In the genomic region with DNA sequence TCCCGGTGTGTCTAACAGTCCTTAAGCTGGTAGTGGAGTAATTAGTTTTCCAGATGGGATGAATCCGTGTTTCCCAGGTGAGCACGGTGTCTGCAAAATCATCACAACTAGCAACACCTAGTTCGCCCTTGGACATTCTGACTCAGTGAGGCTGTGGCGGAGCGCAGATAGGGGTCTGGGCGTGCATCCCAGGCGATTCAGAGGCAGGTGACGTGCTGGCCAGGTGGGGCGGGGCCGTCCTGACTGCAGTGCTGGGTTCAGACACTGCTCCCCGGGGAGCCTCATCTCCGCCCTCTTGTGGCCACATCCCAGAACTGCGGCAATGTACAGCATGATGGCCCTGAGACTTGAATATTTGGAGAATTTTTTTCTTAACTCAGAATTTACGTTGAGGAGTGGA, we compare ENCODE assay signal across 8 cellular contexts.
A peak's percentile ranks its signal among the peaks of the same experiment; 100 is the strongest.
DNase-seq lines count a peak whose midpoint lies in the region; ATAC-seq and TF ChIP-seq lines count a peak whose summit lies in the region.

No MANE protein-coding gene starts in this region.

- H3K9me3 Mint-ChIP-seq in activated naive CD4-positive, alpha-beta T cell treated with anti-CD3 and anti-CD28 coated beads, Interleukin-2, amount 10 ng/mL, durations not matched to agents 7 days and 5 days = no peaks in the 10 kb centered on the region

- H3K4me1 Mint-ChIP-seq in activated naive CD4-positive, alpha-beta T cell treated with anti-CD3 and anti-CD28 coated beads, Interleukin-2, amount 10 ng/mL, durations not matched to agents 7 days and 5 days = peaks cover 6% of the 10 kb centered on the region

- H3K9me3 ChIP-seq in prostate gland (no peaks in the 10 kb centered on the region), vagina (no peaks in the 10 kb centered on the region)

- WGBS in prostate gland = 8% methylated on average over 15 of the region's 15 CpGs

- H3K4me3 ChIP-seq in GM12864 (ENCODE audit: low read depth, low read length) = no peak overlapping the region
- no peak overlapping the region for H3K4me3 ChIP-seq in prostate gland
- no peak overlapping the region for H3K4me3 ChIP-seq in vagina

- H3K27ac ChIP-seq in prostate gland (no peak overlapping the region), vagina (no peak overlapping the region)

- intact Hi-C loops in Right ventricle myocardium inferior (cut with DNase I) (loop anchor here (1.0 to 2.0 kb wide), 2 partner anchors 61 to 180 kb away; no protein-coding TSS in a partner anchor), prostate gland (cut with DNase I) (loop anchor here (2.0 to 5.0 kb wide), 2 partner anchors 56 to 180 kb away; no protein-coding TSS in a partner anchor), vagina (cut with DNase I) (loop anchor here (10.0 kb wide), 1 partner anchor 178 kb away; no protein-coding TSS in a partner anchor)

- H3K4me3 Mint-ChIP-seq in activated naive CD4-positive, alpha-beta T cell treated with anti-CD3 and anti-CD28 coated beads, Interleukin-2, amount 10 ng/mL, durations not matched to agents 7 days and 5 days = no peak overlapping the region

- H3K36me3 Mint-ChIP-seq in activated naive CD4-positive, alpha-beta T cell treated with anti-CD3 and anti-CD28 coated beads, Interleukin-2, amount 10 ng/mL, durations not matched to agents 7 days and 5 days = no peaks in the 10 kb centered on the region

- TF ChIP-seq CTCF in GM12864 (IDR thresholded peaks at IDR 0.05; ENCODE audit: low read depth, low read length, missing control alignments) (peak; percentile 95), prostate gland (IDR thresholded peaks at IDR 0.05) (peak; percentile 91 to 96 (median 94)), vagina (IDR thresholded peaks at IDR 0.05) (peak; percentile 72 to 87 (median 85))

- H3K27me3 Mint-ChIP-seq in activated naive CD4-positive, alpha-beta T cell treated with anti-CD3 and anti-CD28 coated beads, Interleukin-2, amount 10 ng/mL, durations not matched to agents 7 days and 5 days = peaks cover 3% of the 10 kb centered on the region

- peak; percentile 37 for DNase-seq in GM12864 (ENCODE audit: low read depth)
- peak; percentile 91 for DNase-seq in NAMALWA (ENCODE audit: low spot score)
- peak; percentile 68 for DNase-seq in SK-N-DZ (ENCODE audit: low spot score)
- peak; percentile 94 for DNase-seq in activated naive CD4-positive, alpha-beta T cell treated with anti-CD3 and anti-CD28 coated beads, Interleukin-2, amount 10 ng/mL, durations not matched to agents 7 days and 5 days
- peak; percentile 90 for DNase-seq in Right ventricle myocardium inferior (ENCODE audit: missing footprints)
- peak; percentile 83 for DNase-seq in prostate gland (ENCODE audit: low spot score)
- peak; percentile 84 to 94 for DNase-seq in vagina (ENCODE audit: extremely low spot score in 2 of 2)

- ATAC-seq in HG02588 (IDR thresholded peaks at IDR 0.05; ENCODE audit: unreplicated experiment) = peak; percentile 79
- ATAC-seq in Right ventricle myocardium inferior = peak; percentile 78

- TF ChIP-seq POLR2A in prostate gland (IDR thresholded peaks at IDR 0.05) (no peak), vagina (IDR thresholded peaks at IDR 0.05) (no peak)

- no peak overlapping the region for H3K27ac Mint-ChIP-seq in activated naive CD4-positive, alpha-beta T cell treated with anti-CD3 and anti-CD28 coated beads, Interleukin-2, amount 10 ng/mL, durations not matched to agents 7 days and 5 days

- CTCF ChIA-PET in activated naive CD4-positive, alpha-beta T cell treated with anti-CD3 and anti-CD28 coated beads, Interleukin-2, amount 10 ng/mL, durations not matched to agents 7 days and 5 days (lab: Charles Lee) = interaction anchor here (0.6 to 5.4 kb wide), 25 partner anchors 11 to 668 kb away, joined by 3 to 76 read pairs (median 4); no protein-coding TSS in a partner anchor

- H3K36me3 ChIP-seq in prostate gland = no peaks in the 10 kb centered on the region
- no peaks in the 10 kb centered on the region for H3K36me3 ChIP-seq in vagina

- H3K27me3 ChIP-seq in prostate gland (replicated peaks; ENCODE audit: insufficient read depth) (no peaks in the 10 kb centered on the region), vagina (no peaks in the 10 kb centered on the region)

- H3K4me1 ChIP-seq in prostate gland (replicated peaks) (no peaks in the 10 kb centered on the region), vagina (no peaks in the 10 kb centered on the region)

Comparison
In these comparisons a context has a peak if more than half of its experiments do, and no peak if none do; other contexts are left out.
1. DNase-seq: peak in every context shown above with its lines; median percentile 94 in activated naive CD4-positive, alpha-beta T cell treated with anti-CD3 and anti-CD28 coated beads, Interleukin-2, amount 10 ng/mL, durations not matched to agents 7 days and 5 days; 91 in NAMALWA; 90 in Right ventricle myocardium inferior; 89 in vagina; 83 in prostate gland; 68 in SK-N-DZ; 37 in GM12864.